9 cellular contexts compared by ENCODE assay signal in the genomic region with DNA sequence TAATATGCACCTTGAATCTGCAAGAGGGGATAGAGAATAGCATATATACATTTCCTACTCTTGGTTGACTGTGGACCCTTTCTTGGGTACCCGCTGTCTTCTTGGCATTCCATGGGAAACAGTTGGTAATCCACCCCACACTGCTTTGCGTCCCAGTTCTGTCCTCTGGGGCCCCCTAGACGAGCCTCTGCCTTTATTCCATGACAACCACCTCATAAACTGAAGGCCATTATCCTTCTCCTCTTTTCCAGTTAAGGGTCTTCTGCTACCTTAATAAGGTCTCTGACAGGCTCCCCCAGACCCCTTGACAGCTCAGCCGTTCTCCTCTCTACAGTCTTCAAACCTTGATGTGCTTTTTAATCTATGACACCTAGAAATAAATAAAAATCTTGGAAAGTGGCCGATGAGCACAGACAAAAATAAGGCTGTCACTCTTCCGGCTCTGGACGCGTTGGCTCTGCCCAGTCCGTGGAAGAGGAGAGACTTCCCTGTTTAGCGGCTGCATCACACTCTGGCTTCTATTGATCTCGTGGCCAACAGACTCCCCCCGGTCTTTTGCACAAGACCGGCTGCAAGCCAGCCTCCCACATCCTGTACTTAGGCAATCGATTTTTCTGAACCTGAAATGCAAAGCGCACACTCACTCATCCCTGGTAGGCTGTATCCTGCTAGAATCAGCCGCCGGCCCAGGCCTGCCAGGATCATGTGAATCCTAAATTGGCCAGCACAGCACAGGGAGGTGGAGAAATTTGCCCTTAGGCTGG.
A peak's percentile ranks its signal among the peaks of the same experiment; 100 is the strongest.
DNase-seq lines count a peak whose midpoint lies in the region; ATAC-seq and TF ChIP-seq lines count a peak whose summit lies in the region.
"Had no signal": no experiment of that assay in that cellular context is flagged by ENCODE, and none has a peak within 500 bp of the region (broad histone marks: within the 10 kb centered on the region; RNA-seq: fewer than 3 reads in every experiment).

No MANE protein-coding gene starts in this region.

- peaks cover 34 to 37% of the 10 kb centered on the region in 2 experiments for H3K4me1 ChIP-seq in neutrophil (ENCODE audit: control insufficient read depth in 1 of 2, insufficient read depth in 1 of 2, low read depth in 1 of 2, low read length in 1 of 2)
- H3K4me1 ChIP-seq: SJSA1 had no signal

- in situ Hi-C loops in GM13976 (cut with MboI; ENCODE audit: low sequenced_read_pairs, unreplicated experiment) = no loop called here

- no peaks in the 10 kb centered on the region for H3K9me3 ChIP-seq in neutrophil
- H3K9me3 ChIP-seq: SJSA1 had no signal

- DNase-seq in DMS153 (lab: John Stamatoyannopoulos, UW) (peak; percentile 49), NCI-H345 (lab: John Stamatoyannopoulos, UW) (peak; percentile 69), epithelial cell of esophagus (ENCODE audit: low read depth) (peak; percentile 74), GM13976 (ENCODE audit: low spot score) (no peak), glomerular visceral epithelial cell (ENCODE audit: extremely low spot score) (no peak)

- H3K4me3 ChIP-seq in epithelial cell of esophagus (ENCODE audit: low read length) (no peak overlapping the region), neutrophil (ENCODE audit: low read depth in 1 of 2, low read length in 1 of 2) (peak overlapping the region; percentile 4 to 29)
- H3K4me3 ChIP-seq: SJSA1 had no signal

- ATAC-seq in GM21528 (IDR thresholded peaks at IDR 0.05; ENCODE audit: low FRiP score, unreplicated experiment) (no peak), HG03097 (IDR thresholded peaks at IDR 0.05; ENCODE audit: low FRiP score, unreplicated experiment) (no peak)

- H3K27me3 ChIP-seq in neutrophil = no peaks in the 10 kb centered on the region

- no peak for TF ChIP-seq CTCF in epithelial cell of esophagus (IDR thresholded peaks at IDR 0.05; ENCODE audit: insufficient read depth, low read depth, low read length, missing control alignments)
- no peak for TF ChIP-seq CTCF in neutrophil (IDR thresholded peaks at IDR 0.05)
- no peak for TF ChIP-seq CTCF in GM13976 (IDR thresholded peaks at IDR 0.05; ENCODE audit: borderline replicate concordance, control extremely low read depth, extremely low read depth, insufficient read depth, missing control alignments)

- H3K36me3 ChIP-seq in neutrophil = no peaks in the 10 kb centered on the region
- H3K36me3 ChIP-seq: SJSA1 had no signal

- H3K27ac ChIP-seq in neutrophil = peak overlapping the region; percentile 73
- H3K27ac ChIP-seq: SJSA1 had no signal

Comparison
In these comparisons a context has a peak if more than half of its experiments do, and no peak if none do; other contexts are left out.
1. DNase-seq: peak in DMS153 (single experiment), NCI-H345 (single experiment) and epithelial cell of esophagus (single experiment); none in GM13976 (single experiment) and glomerular visceral epithelial cell (single experiment).